33 cellular contexts compared by ENCODE assay signal in genomic region chr14:92567173-92567725, GRCh38.
"Had no signal": no experiment of that assay in that cellular context is flagged by ENCODE, and none has a peak within 500 bp of the region (broad histone marks: within the 10 kb centered on the region; RNA-seq: fewer than 3 reads in every experiment).

No MANE protein-coding gene starts in this region.

- H3K4me3 Mint-ChIP-seq: activated T-cell treated with anti-CD3 and anti-CD28 coated beads, Interleukin-2, amount 50 U/mL, for 4 hours; activated T-helper 17 cell treated with anti-CD3 and anti-CD28 coated beads, Interleukin-2, amount 50 U/mL, for 72 hours; mesothelial cell of epicardium; neural progenitor cell; T-helper 2 cell treated with Interferon-gamma antibody and Interleukin-4, amounts not matched to agents 5 μg/mL and 100 μg/mL, for 36 hours had no signal

- H3K27ac Mint-ChIP-seq: activated T-helper 17 cell treated with anti-CD3 and anti-CD28 coated beads, Interleukin-2, amount 50 U/mL, for 72 hours; mesothelial cell of epicardium; neural progenitor cell; T-helper 2 cell treated with Interferon-gamma antibody and Interleukin-4, amounts not matched to agents 5 μg/mL and 100 μg/mL, for 36 hours had no signal

- H3K4me2 ChIP-seq: hepatocyte, neural progenitor cell had no signal

- H3K9me3 Mint-ChIP-seq: activated T-helper 17 cell treated with anti-CD3 and anti-CD28 coated beads, Interleukin-2, amount 50 U/mL, for 72 hours had no signal

- H3K27ac ChIP-seq: body of pancreas, dorsolateral prefrontal cortex, gastrocnemius medialis, hepatocyte, neural progenitor cell, testis, uterus, VCaP had no signal

- H3K27me3 ChIP-seq: body of pancreas, dorsolateral prefrontal cortex, gastrocnemius medialis, hepatocyte, neural progenitor cell, testis, transverse colon, uterus had no signal

- H3K4me1 ChIP-seq: body of pancreas, neural progenitor cell, uterus had no signal

- DNase-seq: activated CD4-positive, alpha-beta T cell treated with anti-CD3 and anti-CD28 coated beads for 4 hours; activated CD4-positive, alpha-beta T cell treated with anti-CD3 and anti-CD28 coated beads, Interleukin-2, amount 50 U/mL, for 4 hours; activated gamma-delta T cell treated with Interleukin-2 at 50 U/mL for 16 hours; activated naive CD4-positive, alpha-beta T cell treated with anti-CD3 and anti-CD28 coated beads, Interleukin-2, amount 50 U/mL, for 16 hours; activated T-cell treated with anti-CD3 and anti-CD28 coated beads, Interleukin-2, amount 50 U/mL, for 4 hours; anterior cingulate cortex; body of pancreas; cerebellar nuclear complex; dorsolateral prefrontal cortex; effector memory CD4-positive, alpha-beta T cell; erythroblast; gastrocnemius medialis; glutamatergic neuron; kidney; left colon; mammary epithelial cell; naive B cell; occipital lobe; posterior cingulate gyrus; right cardiac atrium; stimulated activated CD4-positive, alpha-beta T cell treated with anti-CD3 and anti-CD28 coated beads, Interleukin-2, amount 100 ng/mL, for 48 hours; stimulated activated naive CD8-positive, alpha-beta T cell treated with anti-CD3 and anti-CD28 coated beads, Interleukin-15, Interleukin-2, amounts not matched to agents 100 U/mL and 50 U/mL, for 24 hours; T-helper 1 cell; testis; transverse colon; uterus had no signal

- H3K4me1 Mint-ChIP-seq: neural progenitor cell had no signal

- H2AFZ ChIP-seq: hepatocyte, neural progenitor cell had no signal

- H3K27me3 Mint-ChIP-seq: activated T-helper 17 cell treated with anti-CD3 and anti-CD28 coated beads, Interleukin-2, amount 50 U/mL, for 72 hours; naive B cell had no signal

- H3K79me2 ChIP-seq: hepatocyte had no signal

- H3K9ac ChIP-seq: neural progenitor cell had no signal

- FAIRE-seq: kidney had no signal

- H3K4me3 ChIP-seq: body of pancreas, coronary artery, dorsolateral prefrontal cortex, gastrocnemius medialis, hepatocyte, neural progenitor cell, testis, transverse colon, uterus had no signal

- H3K36me3 Mint-ChIP-seq: neural progenitor cell had no signal

- H3K9me3 ChIP-seq: gastrocnemius medialis, testis, transverse colon, uterus had no signal

- H3K36me3 ChIP-seq: gastrocnemius medialis, neural progenitor cell, transverse colon, uterus had no signal

- ATAC-seq: activated T-cell treated with anti-CD3 and anti-CD28 coated beads, Interleukin-2, amount 50 U/mL, for 4 hours; activated T-helper 17 cell treated with anti-CD3 and anti-CD28 coated beads, Interleukin-2, amount 50 U/mL, for 72 hours; body of pancreas; gastrocnemius medialis; left colon; right cardiac atrium; stimulated activated naive CD8-positive, alpha-beta T cell treated with anti-CD3 and anti-CD28 coated beads, Interleukin-15, Interleukin-2, amounts not matched to agents 100 U/mL and 50 U/mL, for 24 hours had no signal
